In genomic region chr3:10737785-10738184, GRCh38 we compare ENCODE assay signal across 28 cellular contexts.
"Had no signal": no experiment of that assay in that cellular context is flagged by ENCODE, and none has a peak within 500 bp of the region (broad histone marks: within the 10 kb centered on the region; RNA-seq: fewer than 3 reads in every experiment).

No MANE protein-coding gene starts in this region.

- H3K27ac Mint-ChIP-seq: naive thymus-derived CD4-positive, alpha-beta T cell; progenitor cell of endocrine pancreas; stimulated activated effector memory CD8-positive, alpha-beta T cell treated with anti-CD3 and anti-CD28 coated beads, Interleukin-12 subunit alpha, Interleukin-12 subunit beta, amount 100 ng/mL, for 72 hours; type B pancreatic cell had no signal

- ATAC-seq: foreskin keratinocyte; gastroesophageal sphincter; heart right ventricle; left lung; naive thymus-derived CD4-positive, alpha-beta T cell; sciatic nerve; stimulated activated effector memory CD8-positive, alpha-beta T cell treated with anti-CD3 and anti-CD28 coated beads, Interleukin-12 subunit alpha, Interleukin-12 subunit beta, amount 100 ng/mL, for 72 hours had no signal

- H3K4me3 Mint-ChIP-seq: type B pancreatic cell had no signal

- FAIRE-seq: endothelial cell of umbilical vein had no signal

- H3K27ac ChIP-seq: coronary artery, esophagus muscularis mucosa, foreskin keratinocyte, gastroesophageal sphincter, heart right ventricle, left lung, neutrophil, parathyroid adenoma, stomach, testis, tibial artery had no signal

- H3K36me3 ChIP-seq: esophagus muscularis mucosa, gastroesophageal sphincter, heart right ventricle, left lung, neutrophil, stomach, tibial artery had no signal

- H3K9me3 ChIP-seq: neutrophil, testis had no signal

- H3K9ac ChIP-seq: parathyroid adenoma had no signal

- DNase-seq: dermis blood vessel endothelial cell; effector memory CD4-positive, alpha-beta T cell; foreskin keratinocyte; heart right ventricle; hippocampal formation; left cardiac atrium; left lung; mesenchymal stem cell; midbrain; naive thymus-derived CD4-positive, alpha-beta T cell; stimulated activated CD4-positive, alpha-beta T cell treated with anti-CD3 and anti-CD28 coated beads, Interleukin-12 subunit alpha, Interleukin-12 subunit beta, amount 100 ng/mL, for 4 hours; stimulated activated CD4-positive, alpha-beta T cell treated with anti-CD3 and anti-CD28 coated beads, Interleukin-1b, Interleukin-23, amount 100 ng/mL, for 48 hours; stimulated activated CD4-positive, alpha-beta T cell treated with anti-CD3 and anti-CD28 coated beads, Interleukin-4, amount 100 ng/mL, for 24 hours; stimulated activated naive CD4-positive, alpha-beta T cell treated with Interleukin-2 at 50 U/mL for 16 hours; stomach; testis; tibial artery had no signal

- H3K27me3 ChIP-seq: testis had no signal

- H3K4me1 ChIP-seq: foreskin keratinocyte, left lung, parathyroid adenoma, testis had no signal

- H3K4me3 ChIP-seq: coronary artery, gastroesophageal sphincter, left lung, smooth muscle cell, tibial artery had no signal

- H3K79me2 ChIP-seq: parathyroid adenoma had no signal

- H3K36me3 Mint-ChIP-seq: stimulated activated effector memory CD8-positive, alpha-beta T cell treated with anti-CD3 and anti-CD28 coated beads, Interleukin-12 subunit alpha, Interleukin-12 subunit beta, amount 100 ng/mL, for 72 hours; type B pancreatic cell had no signal
